ENCODE assay signal across 1 cellular context in genomic region chr13:52738719-52739467, GRCh38.
TF ChIP-seq lines count a peak whose summit lies in the region.

No MANE protein-coding gene starts in this region.

TF ChIP-seq in IMR-90, 13 proteins besides CTCF, POLR2A, EP300 and RAD21 (continued from another document):
- TF ChIP-seq USF2 (IDR thresholded peaks at IDR 0.05; ENCODE audit: low read depth, low read length) (no peak), SMC3 (IDR thresholded peaks at IDR 0.05; ENCODE audit: low read depth, low read length) (no peak), RFX5 (IDR thresholded peaks at IDR 0.05; ENCODE audit: low read depth, low read length) (no peak)
